ENCODE assay signal across 16 cellular contexts in the genomic region with DNA sequence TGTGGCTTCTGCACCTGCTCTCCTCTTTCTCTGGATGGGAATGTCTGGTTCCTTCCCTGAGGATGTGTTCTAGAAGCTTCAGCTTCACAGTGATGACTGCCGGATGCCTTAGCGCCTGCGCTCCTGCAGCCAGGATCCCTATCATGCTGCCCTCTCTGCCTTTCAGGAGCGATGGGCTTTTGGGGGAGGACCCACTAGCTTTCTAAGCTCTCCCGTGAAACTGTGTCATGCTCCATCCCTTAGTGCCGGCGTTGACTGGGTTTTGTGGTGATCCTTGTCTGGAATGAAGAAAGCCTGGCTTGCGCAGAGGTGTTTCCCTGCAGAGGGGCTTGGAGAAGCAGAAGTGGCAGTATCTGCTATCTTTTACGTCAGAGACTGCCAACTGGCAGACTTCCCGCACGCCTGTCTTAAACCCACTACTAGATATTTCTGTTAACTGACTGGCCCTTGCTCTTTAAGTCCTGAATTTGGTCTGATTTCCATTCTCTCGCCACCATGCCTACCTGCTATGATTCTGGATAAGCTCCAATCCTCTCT. TPM values are rescaled to one million over a fixed set of nuclear protein-coding genes. Genes with fewer than 3 reads are reported as not detected.
DNase-seq lines count a peak whose midpoint lies in the region; ATAC-seq, FAIRE-seq and TF ChIP-seq lines count a peak whose summit lies in the region.
"Had no signal": no experiment of that assay in that cellular context is flagged by ENCODE, and none has a peak within 500 bp of the region (broad histone marks: within the 10 kb centered on the region; RNA-seq: fewer than 3 reads in every experiment).

No MANE protein-coding gene starts in this region.

- WGBS in spleen, 5 donors, result 65 to 87% (median 74%) methylated on average over 12 of the region's 12 CpGs
- 87% methylated on average over 11 of the region's 12 CpGs for WGBS in HepG2 (ENCODE audit: low lambda C conversion rate)

- ATAC-seq in GM19397 (IDR thresholded peaks at IDR 0.05; ENCODE audit: unreplicated experiment) (no peak), HepG2 (no peak)
- ATAC-seq: mucosa of descending colon had no signal

- H3K4me3 ChIP-seq in OCI-LY7 (ENCODE audit: low read depth, low read length, poor library complexity, severe bottlenecking), result no peak overlapping the region
- peak overlapping the region in 3 of 8 donors; percentile 21 to 87 (median 31) for H3K4me3 ChIP-seq in spleen
- H3K4me3 ChIP-seq in HepG2 (replicated peaks in 1 of 3; ENCODE audit: insufficient read depth in 1 of 3, low read depth in 2 of 3, low read length in 3 of 3), result no peak overlapping the region
- H3K4me3 ChIP-seq: mucosa of descending colon, prostate gland, SK-N-MC had no signal

- H3K36me3 ChIP-seq in OCI-LY7 (ENCODE audit: insufficient read depth, low read length), result no peaks in the 10 kb centered on the region
- H3K36me3 ChIP-seq in spleen, result no peaks in the 10 kb centered on the region
- H3K36me3 ChIP-seq in HepG2 (replicated peaks in 1 of 2; ENCODE audit: control insufficient read depth in 1 of 2, insufficient read depth in 2 of 2, low read length in 2 of 2), result no peaks in the 10 kb centered on the region
- H3K36me3 ChIP-seq: prostate gland had no signal

- no peak overlapping the region for H3K27ac ChIP-seq in OCI-LY7 (ENCODE audit: low read depth, low read length, poor library complexity, severe bottlenecking)
- peak overlapping the region in 5 of 8 donors; percentile 22 to 97 (median 80) for H3K27ac ChIP-seq in spleen
- H3K27ac ChIP-seq in HepG2 (ENCODE audit: extremely low read length, insufficient read depth, low read length), result no peak overlapping the region
- H3K27ac ChIP-seq: epithelial cell of prostate, prostate gland, SK-N-MC had no signal

- no peaks in the 10 kb centered on the region for H3K27me3 ChIP-seq in spleen (replicated peaks in 1 of 7)
- H3K27me3 ChIP-seq in HepG2 (ENCODE audit: control insufficient read depth in 1 of 2, insufficient read depth in 2 of 2, low read length in 2 of 2), result no peaks in the 10 kb centered on the region

- TF ChIP-seq RAD21 in HepG2 (CRISPR knock-in tag; IDR thresholded peaks at IDR 0.05), result no peak

- H3K9me3 ChIP-seq in OCI-LY7 (ENCODE audit: low read length) (no peaks in the 10 kb centered on the region), spleen (no peaks in the 10 kb centered on the region), HepG2 (ENCODE audit: low read length) (no peaks in the 10 kb centered on the region)
- H3K9me3 ChIP-seq: mucosa of descending colon, prostate gland had no signal

- TF ChIP-seq CTCF in OCI-LY7 (conservative IDR thresholded peaks at IDR 0.05; ENCODE audit: low read length) (no peak), spleen (IDR thresholded peaks at IDR 0.05 in 8 of 11, conservative IDR thresholded peaks at IDR 0.05 in 3 of 11) (no peak), HepG2 (CRISPR knock-in tag; IDR thresholded peaks at IDR 0.05) (no peak)

- peak overlapping the region; percentile 100 for H3K27ac Mint-ChIP-seq in activated naive CD4-positive, alpha-beta T cell treated with anti-CD3 and anti-CD28 coated beads for 36 hours
- H3K27ac Mint-ChIP-seq in activated naive CD8-positive, alpha-beta T cell, result peak overlapping the region; percentile 99

- peak overlapping the region; percentile 92 for H3K4me3 Mint-ChIP-seq in activated naive CD4-positive, alpha-beta T cell treated with anti-CD3 and anti-CD28 coated beads for 36 hours
- peak overlapping the region; percentile 93 for H3K4me3 Mint-ChIP-seq in activated naive CD8-positive, alpha-beta T cell

- intact Hi-C loops in activated naive CD4-positive, alpha-beta T cell treated with anti-CD3 and anti-CD28 coated beads for 36 hours (cut with micrococcal nuclease), result loop anchor here (1.0 to 10.0 kb wide), 11 partner anchors 12 to 1442 kb away; a partner anchor contains a TSS
- intact Hi-C loops in OCI-LY7 (cut with micrococcal nuclease; ENCODE audit: unreplicated experiment) (no loop called here), spleen (cut with DNase I; ENCODE audit: low total_unique reads) (loop anchor here (10.0 kb wide), 1 partner anchor 159 kb away; no protein-coding TSS in a partner anchor), HepG2 (cut with micrococcal nuclease; ENCODE audit: unreplicated experiment) (no loop called here)

- no peaks in the 10 kb centered on the region for H3K9me2 ChIP-seq in OCI-LY7 (ENCODE audit: insufficient read depth, low read length)

- in situ Hi-C loops in HepG2 (cut with HindIII; ENCODE audit: extremely low pct_ligation_motif_present, low pct_unique_long_range_greater_than_20kb), result no loop called here

- TF ChIP-seq POLR2A in spleen (IDR thresholded peaks at IDR 0.05) (no peak), HepG2 (IDR thresholded peaks at IDR 0.05; ENCODE audit: insufficient read depth in 1 of 2, low read depth in 2 of 2, low read length in 2 of 2) (no peak)

- H3K27me3 Mint-ChIP-seq in activated naive CD4-positive, alpha-beta T cell treated with anti-CD3 and anti-CD28 coated beads for 36 hours (ENCODE audit: low read depth), result no peaks in the 10 kb centered on the region
- no peaks in the 10 kb centered on the region for H3K27me3 Mint-ChIP-seq in activated naive CD8-positive, alpha-beta T cell

- FAIRE-seq in HepG2 (lab: Jason Lieb, UNC), result no peak
- FAIRE-seq: HTR-8/SVneo, keratinocyte had no signal

- CTCF ChIA-PET in activated naive CD4-positive, alpha-beta T cell treated with anti-CD3 and anti-CD28 coated beads for 36 hours (lab: Charles Lee), result interaction anchor here (0.7 to 6.3 kb wide), 5 partner anchors 12 to 139 kb away, joined by 4 to 120 read pairs (median 8); no protein-coding TSS in a partner anchor
- CTCF ChIA-PET in OCI-LY7 (lab: Charles Lee; ENCODE audit: unreplicated experiment) (interaction anchor here (0.6 to 1.0 kb wide), 2 partner anchors 20 to 395 kb away, joined by 3 to 7 read pairs; no protein-coding TSS in a partner anchor), HepG2 (lab: Yijun Ruan, JAX; ENCODE audit: low intra/inter-chr PET ratio, low total read pairs) (interaction anchor here (7.0 kb wide), 1 partner anchor 20 kb away, joined by 201 read pairs; no protein-coding TSS in a partner anchor)

- peaks cover 63% of the 10 kb centered on the region for H3K4me1 ChIP-seq in OCI-LY7 (ENCODE audit: insufficient read depth, low read length, poor library complexity, severe bottlenecking)
- peaks cover 22 to 79% (median 63%) of the 10 kb centered on the region in 6 donors for H3K4me1 ChIP-seq in spleen
- peaks cover 24% of the 10 kb centered on the region for H3K4me1 ChIP-seq in HepG2 (ENCODE audit: insufficient read depth, low read length)

- peaks cover 2% of the 10 kb centered on the region for H3K9me3 Mint-ChIP-seq in activated naive CD4-positive, alpha-beta T cell treated with anti-CD3 and anti-CD28 coated beads for 36 hours
- H3K9me3 Mint-ChIP-seq in activated naive CD8-positive, alpha-beta T cell (ENCODE audit: low read depth), result no peaks in the 10 kb centered on the region

- peaks cover 47% of the 10 kb centered on the region for H3K4me1 Mint-ChIP-seq in activated naive CD4-positive, alpha-beta T cell treated with anti-CD3 and anti-CD28 coated beads for 36 hours (ENCODE audit: low read depth)
- peaks cover 53% of the 10 kb centered on the region for H3K4me1 Mint-ChIP-seq in activated naive CD8-positive, alpha-beta T cell (ENCODE audit: low read depth)

- H3K4me2 ChIP-seq in OCI-LY7 (ENCODE audit: low read length) (peak overlapping the region; percentile 9; the same call in 1 of the 2 replicates), HepG2 (ENCODE audit: low read depth, low read length) (no peak overlapping the region)

- no peak overlapping the region for H2AFZ ChIP-seq in OCI-LY7 (ENCODE audit: low read length)
- no peak overlapping the region for H2AFZ ChIP-seq in HepG2 (ENCODE audit: low read length)

- H3K79me2 ChIP-seq in OCI-LY7 (ENCODE audit: insufficient read depth, low read depth, low read length) (peaks cover 9% of the 10 kb centered on the region), HepG2 (ENCODE audit: insufficient read depth, low read length) (peaks cover 7% of the 10 kb centered on the region)

- H4K20me1 ChIP-seq in OCI-LY7 (ENCODE audit: insufficient read depth, low read length), result peaks cover under 1% of the 10 kb centered on the region
- peaks cover 6% of the 10 kb centered on the region for H4K20me1 ChIP-seq in HepG2 (ENCODE audit: insufficient read depth, low read length)

- POLR2A ChIA-PET in OCI-LY7 (lab: Charles Lee) (interaction anchor here (1.3 kb wide), 1 partner anchor 17 kb away, joined by 3 read pairs; no protein-coding TSS in a partner anchor), HepG2 (lab: Yijun Ruan, JAX) (interaction anchor here (5.0 kb wide), 1 partner anchor 11 kb away, joined by 23 read pairs; no protein-coding TSS in a partner anchor)

- H3K36me3 Mint-ChIP-seq in activated naive CD4-positive, alpha-beta T cell treated with anti-CD3 and anti-CD28 coated beads for 36 hours (ENCODE audit: low read depth), result peaks cover 45% of the 10 kb centered on the region
- peaks cover 7% of the 10 kb centered on the region for H3K36me3 Mint-ChIP-seq in activated naive CD8-positive, alpha-beta T cell

- no TSS peak for BruUV-seq in OCI-LY7 (replicated peaks; lab: Mats Ljungman, UMichigan)
- BruUV-seq in HepG2 (replicated peaks; lab: Mats Ljungman, UMichigan), result no TSS peak

- no peak for DNase-seq in activated naive CD4-positive, alpha-beta T cell treated with anti-CD3 and anti-CD28 coated beads for 36 hours
- no peak for DNase-seq in activated naive CD4-positive, alpha-beta T cell treated with Interleukin-2 at 50 U/mL for 16 hours
- DNase-seq in OCI-LY7 (ENCODE audit: low spot score) (no peak), spleen (no peak), hypothalamus (lab: John Stamatoyannopoulos, UW) (no peak), HepG2 (ENCODE audit: low spot score) (no peak)
- DNase-seq: mucosa of descending colon, trophoblast cell had no signal

- TF ChIP-seq EP300 in HepG2 (IDR thresholded peaks at IDR 0.05; ENCODE audit: low read depth in 2 of 2, low read length in 2 of 2) (no peak), HepG2 (CRISPR knock-in tag; IDR thresholded peaks at IDR 0.05; ENCODE audit: borderline replicate concordance) (no peak)

- H3K9ac ChIP-seq in HepG2 (ENCODE audit: insufficient read depth, low read depth, low read length), result no peak overlapping the region

RNA-seq across cellular contexts. Expression of a gene that starts 3.8 kb away (rescaled TPM):
- total RNA-seq in activated naive CD4-positive, alpha-beta T cell treated with anti-CD3 and anti-CD28 coated beads for 36 hours, result 10 to 100 TPM; 62.0 to 65.8 TPM
- total RNA-seq in OCI-LY7 (2014; rRNA removed; shearing (Covaris generic)), result 18.0 and 25.2 TPM in 2 replicates
- total RNA-seq in OCI-LY7 (2022) (56.2 and 57.2 TPM in 2 replicates), spleen (10 to 100 TPM; 36.6 to 58.2 (median 50.7) TPM), HepG2 (2016; rRNA removed; fragmentation: Illumina TruSeq; extraction: Trizol) (6.2 TPM in 2 replicates)
- polyA plus RNA-seq in spleen (10 to 100 TPM; 17.6 to 37.2 (median 27.6) TPM), HepG2 (2011; rRNA removed) (16.9 and 19.2 TPM in 2 replicates)
- total RNA-seq in HepG2 (2016; cell fraction: cytosol; rRNA removed; fragmentation: Illumina TruSeq; extraction: Trizol; ENCODE audit: low read depth), result 2.6 TPM in 2 replicates
- 4.4 and 5.3 TPM in 2 replicates for total RNA-seq in HepG2 (2016; cell fraction: insoluble cytoplasmic fraction; rRNA removed; fragmentation: Illumina TruSeq; extraction: Trizol)
- 3.8 and 4.1 TPM in 2 replicates for total RNA-seq in HepG2 (2016; cell fraction: membrane; rRNA removed; fragmentation: Illumina TruSeq; extraction: Trizol)
- 14.7 and 15.4 TPM in 2 replicates for total RNA-seq in HepG2 (2016; cell fraction: nucleus; rRNA removed; fragmentation: Illumina TruSeq; extraction: Trizol)
- 9.3 and 10.9 TPM in 2 replicates for polyA plus RNA-seq in HepG2 (2011; cell fraction: cytosol; rRNA removed)
- 113 and 130 TPM in 2 replicates for polyA plus RNA-seq in HepG2 (2011; cell fraction: nucleus; rRNA removed)
- 20.4 and 30.9 TPM in 2 replicates for polyA plus RNA-seq in HepG2 (2012)
- polyA plus RNA-seq in HepG2 (2016; cell fraction: cytosol; fragmentation: Illumina TruSeq; extraction: Trizol; ENCODE audit: low read depth), result 2.5 and 3.0 TPM in 2 replicates
- 10.8 and 11.6 TPM in 2 replicates for polyA plus RNA-seq in HepG2 (2016; cell fraction: insoluble cytoplasmic fraction; fragmentation: Illumina TruSeq; extraction: Trizol; ENCODE audit: low read depth)
- polyA plus RNA-seq in HepG2 (2016; cell fraction: membrane; fragmentation: Illumina TruSeq; extraction: Trizol; ENCODE audit: low read depth), result 5.5 and 6.5 TPM in 2 replicates
- polyA plus RNA-seq in HepG2 (2016; cell fraction: nucleus; fragmentation: Illumina TruSeq; extraction: Trizol; ENCODE audit: insufficient read depth, low read depth), result 69.3 and 89.2 TPM in 2 replicates
- 11.1 and 11.4 TPM in 2 replicates for polyA minus RNA-seq in HepG2 (2011; rRNA and poly(A)+ RNA removed; ENCODE audit: low replicate concordance)
- polyA minus RNA-seq in HepG2 (2011; cell fraction: cytosol; rRNA and poly(A)+ RNA removed), result 4.3 and 4.4 TPM in 2 replicates
- polyA minus RNA-seq in HepG2 (2011; cell fraction: nucleus; rRNA and poly(A)+ RNA removed), result 13.3 and 13.6 TPM in 2 replicates

RNA-seq across cellular contexts. Expression of a gene that starts 9.6 kb away (rescaled TPM):
- total RNA-seq in activated naive CD4-positive, alpha-beta T cell treated with anti-CD3 and anti-CD28 coated beads for 36 hours, result 100 to 1,000 TPM; 174 to 181 TPM
- not detected in 2 replicates for total RNA-seq in OCI-LY7 (2014; rRNA removed; shearing (Covaris generic))
- total RNA-seq in OCI-LY7 (2022) (not detected in 2 replicates), spleen (1 to 10 TPM; 2.5 to 6.9 (median 4.0) TPM), HepG2 (2016; rRNA removed; fragmentation: Illumina TruSeq; extraction: Trizol) (not detected in 2 replicates)
- polyA plus RNA-seq in spleen (1 to 10 TPM; 3.0 to 8.2 (median 4.8) TPM), HepG2 (2011; rRNA removed) (not detected in 2 replicates)
- not detected in 2 replicates for total RNA-seq in HepG2 (2016; cell fraction: cytosol; rRNA removed; fragmentation: Illumina TruSeq; extraction: Trizol; ENCODE audit: low read depth)
- not detected in 2 replicates for total RNA-seq in HepG2 (2016; cell fraction: insoluble cytoplasmic fraction; rRNA removed; fragmentation: Illumina TruSeq; extraction: Trizol)
- not detected in 2 replicates for total RNA-seq in HepG2 (2016; cell fraction: membrane; rRNA removed; fragmentation: Illumina TruSeq; extraction: Trizol)
- total RNA-seq in HepG2 (2016; cell fraction: nucleus; rRNA removed; fragmentation: Illumina TruSeq; extraction: Trizol), result not detected in 2 replicates
- polyA plus RNA-seq in HepG2 (2011; cell fraction: cytosol; rRNA removed), result not detected in 2 replicates
- not detected in 2 replicates for polyA plus RNA-seq in HepG2 (2011; cell fraction: nucleus; rRNA removed)
- polyA plus RNA-seq in HepG2 (2012), result 0.50 TPM in 1 of 2 replicates, not detected in the other
- polyA plus RNA-seq in HepG2 (2016; cell fraction: cytosol; fragmentation: Illumina TruSeq; extraction: Trizol; ENCODE audit: low read depth), result not detected in 2 replicates
- polyA plus RNA-seq in HepG2 (2016; cell fraction: insoluble cytoplasmic fraction; fragmentation: Illumina TruSeq; extraction: Trizol; ENCODE audit: low read depth), result not detected in 2 replicates
- not detected in 2 replicates for polyA plus RNA-seq in HepG2 (2016; cell fraction: membrane; fragmentation: Illumina TruSeq; extraction: Trizol; ENCODE audit: low read depth)
- polyA plus RNA-seq in HepG2 (2016; cell fraction: nucleus; fragmentation: Illumina TruSeq; extraction: Trizol; ENCODE audit: insufficient read depth, low read depth), result not detected in 2 replicates
- polyA minus RNA-seq in HepG2 (2011; rRNA and poly(A)+ RNA removed; ENCODE audit: low replicate concordance), result not detected in 2 replicates
- not detected in 2 replicates for polyA minus RNA-seq in HepG2 (2011; cell fraction: cytosol; rRNA and poly(A)+ RNA removed)
- polyA minus RNA-seq in HepG2 (2011; cell fraction: nucleus; rRNA and poly(A)+ RNA removed), result not detected in 2 replicates
- total RNA-seq: chondrocyte had no signal
- polyA plus RNA-seq: keratinocyte had no signal

RNA-seq across cellular contexts. Expression of a gene that starts 28.3 kb away (rescaled TPM):
- total RNA-seq in activated naive CD4-positive, alpha-beta T cell treated with anti-CD3 and anti-CD28 coated beads for 36 hours, result 10 to 100 TPM; 51.0 to 52.8 TPM
- 8.5 and 11.4 TPM in 2 replicates for total RNA-seq in OCI-LY7 (2014; rRNA removed; shearing (Covaris generic))
- total RNA-seq in OCI-LY7 (2022) (18.3 and 21.5 TPM in 2 replicates), spleen (10 to 100 TPM; 16.5 to 64.7 (median 43.5) TPM), HepG2 (2016; rRNA removed; fragmentation: Illumina TruSeq; extraction: Trizol) (3.4 and 5.4 TPM in 2 replicates)
- polyA plus RNA-seq in spleen (10 to 100 TPM; 30.1 to 62.9 (median 49.3) TPM), HepG2 (2011; rRNA removed) (7.4 and 8.9 TPM in 2 replicates)
- 9.3 and 12.1 TPM in 2 replicates for total RNA-seq in HepG2 (2016; cell fraction: cytosol; rRNA removed; fragmentation: Illumina TruSeq; extraction: Trizol; ENCODE audit: low read depth)
- total RNA-seq in HepG2 (2016; cell fraction: insoluble cytoplasmic fraction; rRNA removed; fragmentation: Illumina TruSeq; extraction: Trizol), result 3.8 and 6.5 TPM in 2 replicates
- 11.9 and 15.5 TPM in 2 replicates for total RNA-seq in HepG2 (2016; cell fraction: membrane; rRNA removed; fragmentation: Illumina TruSeq; extraction: Trizol)
- total RNA-seq in HepG2 (2016; cell fraction: nucleus; rRNA removed; fragmentation: Illumina TruSeq; extraction: Trizol), result 2.7 and 3.9 TPM in 2 replicates
- polyA plus RNA-seq in HepG2 (2011; cell fraction: cytosol; rRNA removed), result 6.5 and 8.4 TPM in 2 replicates
- 22.4 and 23.0 TPM in 2 replicates for polyA plus RNA-seq in HepG2 (2011; cell fraction: nucleus; rRNA removed)
- polyA plus RNA-seq in HepG2 (2012), result 2.8 and 4.2 TPM in 2 replicates
- 22.3 and 24.5 TPM in 2 replicates for polyA plus RNA-seq in HepG2 (2016; cell fraction: cytosol; fragmentation: Illumina TruSeq; extraction: Trizol; ENCODE audit: low read depth)
- 6.5 and 10.6 TPM in 2 replicates for polyA plus RNA-seq in HepG2 (2016; cell fraction: insoluble cytoplasmic fraction; fragmentation: Illumina TruSeq; extraction: Trizol; ENCODE audit: low read depth)
- 24.0 and 25.4 TPM in 2 replicates for polyA plus RNA-seq in HepG2 (2016; cell fraction: membrane; fragmentation: Illumina TruSeq; extraction: Trizol; ENCODE audit: low read depth)
- 11.7 and 17.1 TPM in 2 replicates for polyA plus RNA-seq in HepG2 (2016; cell fraction: nucleus; fragmentation: Illumina TruSeq; extraction: Trizol; ENCODE audit: insufficient read depth, low read depth)
- polyA minus RNA-seq in HepG2 (2011; rRNA and poly(A)+ RNA removed; ENCODE audit: low replicate concordance), result 4.9 and 7.7 TPM in 2 replicates
- polyA minus RNA-seq in HepG2 (2011; cell fraction: cytosol; rRNA and poly(A)+ RNA removed), result 1.3 and 3.7 TPM in 2 replicates
- 2.8 and 3.2 TPM in 2 replicates for polyA minus RNA-seq in HepG2 (2011; cell fraction: nucleus; rRNA and poly(A)+ RNA removed)

RNA-seq across cellular contexts. Expression of a gene that starts 31.2 kb away (rescaled TPM):
- 10 to 100 TPM; 41.8 to 44.2 TPM for total RNA-seq in activated naive CD4-positive, alpha-beta T cell treated with anti-CD3 and anti-CD28 coated beads for 36 hours
- total RNA-seq in OCI-LY7 (2014; rRNA removed; shearing (Covaris generic)), result 16.1 and 33.6 TPM in 2 replicates
- total RNA-seq in OCI-LY7 (2022) (35.2 and 37.5 TPM in 2 replicates), spleen (10 to 100 TPM; 27.3 to 65.1 (median 29.7) TPM), HepG2 (2016; rRNA removed; fragmentation: Illumina TruSeq; extraction: Trizol) (4.7 and 7.9 TPM in 2 replicates)
- polyA plus RNA-seq in spleen (10 to 100 TPM; 27.2 to 96.5 (median 60.7) TPM), HepG2 (2011; rRNA removed) (14.2 and 15.4 TPM in 2 replicates)
- total RNA-seq in HepG2 (2016; cell fraction: cytosol; rRNA removed; fragmentation: Illumina TruSeq; extraction: Trizol; ENCODE audit: low read depth), result 2.5 and 3.0 TPM in 2 replicates
- total RNA-seq in HepG2 (2016; cell fraction: insoluble cytoplasmic fraction; rRNA removed; fragmentation: Illumina TruSeq; extraction: Trizol), result 3.4 and 7.8 TPM in 2 replicates
- 4.2 and 5.2 TPM in 2 replicates for total RNA-seq in HepG2 (2016; cell fraction: membrane; rRNA removed; fragmentation: Illumina TruSeq; extraction: Trizol)
- total RNA-seq in HepG2 (2016; cell fraction: nucleus; rRNA removed; fragmentation: Illumina TruSeq; extraction: Trizol), result 8.5 and 9.9 TPM in 2 replicates
- 6.5 and 9.4 TPM in 2 replicates for polyA plus RNA-seq in HepG2 (2011; cell fraction: cytosol; rRNA removed)
- polyA plus RNA-seq in HepG2 (2011; cell fraction: nucleus; rRNA removed), result 90.7 and 113 TPM in 2 replicates
- 8.2 and 8.6 TPM in 2 replicates for polyA plus RNA-seq in HepG2 (2012)
- 3.5 and 5.0 TPM in 2 replicates for polyA plus RNA-seq in HepG2 (2016; cell fraction: cytosol; fragmentation: Illumina TruSeq; extraction: Trizol; ENCODE audit: low read depth)
- polyA plus RNA-seq in HepG2 (2016; cell fraction: insoluble cytoplasmic fraction; fragmentation: Illumina TruSeq; extraction: Trizol; ENCODE audit: low read depth), result 4.8 and 6.9 TPM in 2 replicates
- 5.2 and 5.8 TPM in 2 replicates for polyA plus RNA-seq in HepG2 (2016; cell fraction: membrane; fragmentation: Illumina TruSeq; extraction: Trizol; ENCODE audit: low read depth)
- 36.4 and 41.6 TPM in 2 replicates for polyA plus RNA-seq in HepG2 (2016; cell fraction: nucleus; fragmentation: Illumina TruSeq; extraction: Trizol; ENCODE audit: insufficient read depth, low read depth)
- polyA minus RNA-seq in HepG2 (2011; rRNA and poly(A)+ RNA removed; ENCODE audit: low replicate concordance), result 9.3 and 10.1 TPM in 2 replicates
- 1.6 and 1.9 TPM in 2 replicates for polyA minus RNA-seq in HepG2 (2011; cell fraction: cytosol; rRNA and poly(A)+ RNA removed)
- polyA minus RNA-seq in HepG2 (2011; cell fraction: nucleus; rRNA and poly(A)+ RNA removed), result 17.0 and 19.3 TPM in 2 replicates

RNA-seq across cellular contexts. Expression of a gene that starts 31.5 kb away (rescaled TPM):
- 10 to 100 TPM; 32.4 to 37.7 TPM for total RNA-seq in activated naive CD4-positive, alpha-beta T cell treated with anti-CD3 and anti-CD28 coated beads for 36 hours
- total RNA-seq in OCI-LY7 (2014; rRNA removed; shearing (Covaris generic)), result 20.8 and 25.7 TPM in 2 replicates
- total RNA-seq in OCI-LY7 (2022), result 51.0 and 53.7 TPM in 2 replicates
- total RNA-seq in spleen, result 10 to 100 TPM; 37.5 to 55.7 (median 47.6) TPM
- 10 to 100 TPM; 61.9 to 71.3 (median 62.1) TPM for polyA plus RNA-seq in spleen
- 20.0 and 34.2 TPM in 2 replicates for total RNA-seq in HepG2 (2016; rRNA removed; fragmentation: Illumina TruSeq; extraction: Trizol)
- 8.3 and 8.7 TPM in 2 replicates for total RNA-seq in HepG2 (2016; cell fraction: cytosol; rRNA removed; fragmentation: Illumina TruSeq; extraction: Trizol; ENCODE audit: low read depth)
- 22.6 and 36.6 TPM in 2 replicates for total RNA-seq in HepG2 (2016; cell fraction: insoluble cytoplasmic fraction; rRNA removed; fragmentation: Illumina TruSeq; extraction: Trizol)
- total RNA-seq in HepG2 (2016; cell fraction: membrane; rRNA removed; fragmentation: Illumina TruSeq; extraction: Trizol), result 9.0 and 11.8 TPM in 2 replicates
- total RNA-seq in HepG2 (2016; cell fraction: nucleus; rRNA removed; fragmentation: Illumina TruSeq; extraction: Trizol), result 25.9 and 30.1 TPM in 2 replicates
- 16.9 and 22.6 TPM in 2 replicates for polyA plus RNA-seq in HepG2 (2011; rRNA removed)
- 13.2 and 17.3 TPM in 2 replicates for polyA plus RNA-seq in HepG2 (2011; cell fraction: cytosol; rRNA removed)
- polyA plus RNA-seq in HepG2 (2011; cell fraction: nucleus; rRNA removed), result 9.9 and 11.5 TPM in 2 replicates
- 16.1 and 18.5 TPM in 2 replicates for polyA plus RNA-seq in HepG2 (2012)
- polyA plus RNA-seq in HepG2 (2016; cell fraction: cytosol; fragmentation: Illumina TruSeq; extraction: Trizol; ENCODE audit: low read depth), result 12.4 and 17.6 TPM in 2 replicates
- polyA plus RNA-seq in HepG2 (2016; cell fraction: insoluble cytoplasmic fraction; fragmentation: Illumina TruSeq; extraction: Trizol; ENCODE audit: low read depth), result 30.0 and 36.1 TPM in 2 replicates
- polyA plus RNA-seq in HepG2 (2016; cell fraction: membrane; fragmentation: Illumina TruSeq; extraction: Trizol; ENCODE audit: low read depth), result 12.5 and 13.2 TPM in 2 replicates
- polyA plus RNA-seq in HepG2 (2016; cell fraction: nucleus; fragmentation: Illumina TruSeq; extraction: Trizol; ENCODE audit: insufficient read depth, low read depth), result 55.1 and 70.2 TPM in 2 replicates
- 24.1 and 61.3 TPM in 2 replicates for polyA minus RNA-seq in HepG2 (2011; rRNA and poly(A)+ RNA removed; ENCODE audit: low replicate concordance)
- polyA minus RNA-seq in HepG2 (2011; cell fraction: cytosol; rRNA and poly(A)+ RNA removed), result 4.3 and 4.7 TPM in 2 replicates
- 3.0 and 7.3 TPM in 2 replicates for polyA minus RNA-seq in HepG2 (2011; cell fraction: nucleus; rRNA and poly(A)+ RNA removed)

Comparison
In these comparisons a context has a peak if more than half of its experiments do, and no peak if none do; other contexts are left out.
1. H3K27ac ChIP-seq: peak in spleen (5 of 8); none in OCI-LY7 (single experiment) and HepG2 (single experiment).
2. RNA of a gene that starts 9.6 kb away (total RNA-seq): 174 to 181 TPM in activated naive CD4-positive, alpha-beta T cell treated with anti-CD3 and anti-CD28 coated beads for 36 hours; 2.5 to 6.9 TPM in spleen, not detected in HepG2 and not detected in OCI-LY7; every median in the first group is over 10 times any median in the second.
3. intact Hi-C loops: an anchor here in activated naive CD4-positive, alpha-beta T cell treated with anti-CD3 and anti-CD28 coated beads for 36 hours (1.0 to 10.0 kb wide) and spleen (10.0 kb wide); none called in OCI-LY7 and HepG2.